Comparison of ENCODE assay signal across 8 cellular contexts in genomic region chr2:137467246-137467862, GRCh38.
DNase-seq lines count a peak whose midpoint lies in the region; ATAC-seq and TF ChIP-seq lines count a peak whose summit lies in the region.

No MANE protein-coding gene starts in this region.

- no peak overlapping the region for H3K4me3 ChIP-seq in BJ (ENCODE audit: low read depth, low read length)

- POLR2A ChIA-PET in BJ (lab: Charles Lee) = no interaction called here

- DNase-seq in BJ (ENCODE audit: low read depth) (no peak), NCI-H146 (lab: John Stamatoyannopoulos, UW) (peak; percentile 16), amniotic epithelial cell (ENCODE audit: low read depth) (peak; percentile 2), left lobe of liver (ENCODE audit: low spot score) (peak; percentile 49), NK-92 (lab: John Stamatoyannopoulos, UW; ENCODE audit: unreplicated experiment) (no peak), SHP77 treated with DMSO at 0.1 percent for 48 hours (lab: John Stamatoyannopoulos, UW) (no peak)

- TF ChIP-seq CTCF in BJ (IDR thresholded peaks at IDR 0.05; ENCODE audit: insufficient read depth, low read depth, low read length) = peak; percentile 69

- ATAC-seq in GM18517 (IDR thresholded peaks at IDR 0.05; ENCODE audit: unreplicated experiment) = peak; percentile 90
- peak; percentile 93 for ATAC-seq in HG02884 (IDR thresholded peaks at IDR 0.05; ENCODE audit: unreplicated experiment)
- peak; percentile 91 for ATAC-seq in left lobe of liver

- no peaks in the 10 kb centered on the region for H3K36me3 ChIP-seq in BJ (ENCODE audit: control insufficient read depth, insufficient read depth, low read length)

- no peaks in the 10 kb centered on the region for H3K27me3 ChIP-seq in BJ (ENCODE audit: control insufficient read depth, insufficient read depth, low read length)

- CTCF ChIA-PET in BJ (lab: Yijun Ruan, JAX) = interaction anchor here (0.6 to 1.9 kb wide), 6 partner anchors 10 to 381 kb away, joined by 3 to 6 read pairs (median 4); no protein-coding TSS in a partner anchor

Comparison
In these comparisons a context has a peak if more than half of its experiments do, and no peak if none do; other contexts are left out.
1. DNase-seq: peak in NCI-H146 (single experiment), amniotic epithelial cell (single experiment) and left lobe of liver (single experiment); none in BJ (single experiment), NK-92 (single experiment) and SHP77 treated with DMSO at 0.1 percent for 48 hours (single experiment).
2. Peak in every context shown above with its lines, with median percentiles within 50 percentile points of each other: ATAC-seq.